Comparison of ENCODE assay signal across 9 cellular contexts in genomic region chr2:196399736-196400691, GRCh38.
DNase-seq lines count a peak whose midpoint lies in the region; ATAC-seq and TF ChIP-seq lines count a peak whose summit lies in the region.
"Had no signal": no experiment of that assay in that cellular context is flagged by ENCODE, and none has a peak within 500 bp of the region (broad histone marks: within the 10 kb centered on the region; RNA-seq: fewer than 3 reads in every experiment).

No MANE protein-coding gene starts in this region.

- H3K4me3 ChIP-seq in liver (ENCODE audit: low read depth in 1 of 3, low read length in 3 of 3) (no peak overlapping the region), psoas muscle (no peak overlapping the region)

- TF ChIP-seq RAD21 in liver (IDR thresholded peaks at IDR 0.05): no peak

- CTCF ChIA-PET in Calu3 (lab: Charles Lee): no interaction called here

- DNase-seq in Calu3 (peak; percentile 27), NCI-H460 (ENCODE audit: extremely low read depth, low read depth) (peak; percentile 93), cerebellar cortex (ENCODE audit: low spot score) (peak; percentile 19), psoas muscle (no peak), NCI-H128 (lab: John Stamatoyannopoulos, UW; ENCODE audit: unreplicated experiment) (no peak)
- no peak for DNase-seq in activated CD8-positive, alpha-beta memory T cell treated with anti-CD3 and anti-CD28 coated beads for 24 hours
- DNase-seq: small intestine had no signal

- ATAC-seq in psoas muscle: no peak
- ATAC-seq in GM21825 (IDR thresholded peaks at IDR 0.05; ENCODE audit: unreplicated experiment): no peak

- no peaks in the 10 kb centered on the region for H3K9me3 Mint-ChIP-seq in Calu3 (ENCODE audit: low read depth, unreplicated experiment)

- H3K4me3 Mint-ChIP-seq in Calu3 (ENCODE audit: low read depth, unreplicated experiment): peak overlapping the region; percentile 32

- H3K36me3 ChIP-seq in liver (ENCODE audit: control insufficient read depth in 4 of 4, insufficient read depth in 3 of 4, low read depth in 1 of 4, low read length in 3 of 4) (no peaks in the 10 kb centered on the region), psoas muscle (ENCODE audit: insufficient read depth in 1 of 2, low read depth in 1 of 2) (no peaks in the 10 kb centered on the region)

- H3K27ac ChIP-seq in liver (ENCODE audit: low read depth in 1 of 2, low read length in 2 of 2) (peak overlapping the region in 1 of 2 donors; percentile 12), psoas muscle (no peak overlapping the region)

- no peaks in the 10 kb centered on the region for H3K36me3 Mint-ChIP-seq in Calu3 (ENCODE audit: insufficient read depth, unreplicated experiment)

- H3K27ac Mint-ChIP-seq in Calu3 (ENCODE audit: unreplicated experiment): peak overlapping the region; percentile 96

- BruUV-seq in Calu3 (replicated peaks; lab: Mats Ljungman, UMichigan): no TSS peak

- intact Hi-C loops in Calu3 (cut with micrococcal nuclease; ENCODE audit: unreplicated experiment) (no loop called here), psoas muscle (cut with DNase I) (no loop called here)

- H3K4me1 ChIP-seq in liver (ENCODE audit: control insufficient read depth in 4 of 4, insufficient read depth in 4 of 4, low read length in 3 of 4) (no peaks in the 10 kb centered on the region), psoas muscle (peaks cover 5% of the 10 kb centered on the region)

- H3K4me1 Mint-ChIP-seq in Calu3 (ENCODE audit: low read depth, unreplicated experiment): peaks cover 20% of the 10 kb centered on the region

- WGBS in liver: 69% methylated on average over 5 of the region's 5 CpGs
- 25 to 32% (median 27%) methylated on average over 5 of the region's 5 CpGs for WGBS in psoas muscle, 3 donors

- no peaks in the 10 kb centered on the region for H3K9me3 ChIP-seq in liver (ENCODE audit: control insufficient read depth in 4 of 4, low read length in 3 of 4)
- H3K9me3 ChIP-seq in psoas muscle: no peaks in the 10 kb centered on the region

- H3K27me3 ChIP-seq in liver (ENCODE audit: control insufficient read depth in 4 of 4, insufficient read depth in 4 of 4, low read length in 3 of 4): no peaks in the 10 kb centered on the region
- no peaks in the 10 kb centered on the region for H3K27me3 ChIP-seq in psoas muscle (ENCODE audit: insufficient read depth in 3 of 3, low read length in 2 of 3)

- no peak overlapping the region for H3K9ac ChIP-seq in liver (ENCODE audit: low read depth in 1 of 2, low read length in 2 of 2)

- TF ChIP-seq CTCF in Calu3 (IDR thresholded peaks at IDR 0.05; ENCODE audit: unreplicated experiment): no peak
- TF ChIP-seq CTCF in liver (IDR thresholded peaks at IDR 0.05; ENCODE audit: low read depth, low read length, missing input control): no peak
- no peak for TF ChIP-seq CTCF in psoas muscle (IDR thresholded peaks at IDR 0.05)

- no peaks in the 10 kb centered on the region for H3K27me3 Mint-ChIP-seq in Calu3 (ENCODE audit: unreplicated experiment)

TF ChIP-seq in liver, 16 proteins besides CTCF, POLR2A, EP300 and RAD21:
- TF ChIP-seq, protein P1, sequence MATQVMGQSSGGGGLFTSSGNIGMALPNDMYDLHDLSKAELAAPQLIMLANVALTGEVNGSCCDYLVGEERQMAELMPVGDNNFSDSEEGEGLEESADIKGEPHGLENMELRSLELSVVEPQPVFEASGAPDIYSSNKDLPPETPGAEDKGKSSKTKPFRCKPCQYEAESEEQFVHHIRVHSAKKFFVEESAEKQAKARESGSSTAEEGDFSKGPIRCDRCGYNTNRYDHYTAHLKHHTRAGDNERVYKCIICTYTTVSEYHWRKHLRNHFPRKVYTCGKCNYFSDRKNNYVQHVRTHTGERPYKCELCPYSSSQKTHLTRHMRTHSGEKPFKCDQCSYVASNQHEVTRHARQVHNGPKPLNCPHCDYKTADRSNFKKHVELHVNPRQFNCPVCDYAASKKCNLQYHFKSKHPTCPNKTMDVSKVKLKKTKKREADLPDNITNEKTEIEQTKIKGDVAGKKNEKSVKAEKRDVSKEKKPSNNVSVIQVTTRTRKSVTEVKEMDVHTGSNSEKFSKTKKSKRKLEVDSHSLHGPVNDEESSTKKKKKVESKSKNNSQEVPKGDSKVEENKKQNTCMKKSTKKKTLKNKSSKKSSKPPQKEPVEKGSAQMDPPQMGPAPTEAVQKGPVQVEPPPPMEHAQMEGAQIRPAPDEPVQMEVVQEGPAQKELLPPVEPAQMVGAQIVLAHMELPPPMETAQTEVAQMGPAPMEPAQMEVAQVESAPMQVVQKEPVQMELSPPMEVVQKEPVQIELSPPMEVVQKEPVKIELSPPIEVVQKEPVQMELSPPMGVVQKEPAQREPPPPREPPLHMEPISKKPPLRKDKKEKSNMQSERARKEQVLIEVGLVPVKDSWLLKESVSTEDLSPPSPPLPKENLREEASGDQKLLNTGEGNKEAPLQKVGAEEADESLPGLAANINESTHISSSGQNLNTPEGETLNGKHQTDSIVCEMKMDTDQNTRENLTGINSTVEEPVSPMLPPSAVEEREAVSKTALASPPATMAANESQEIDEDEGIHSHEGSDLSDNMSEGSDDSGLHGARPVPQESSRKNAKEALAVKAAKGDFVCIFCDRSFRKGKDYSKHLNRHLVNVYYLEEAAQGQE (IDR thresholded peaks at IDR 0.05): no peak
- no peak for TF ChIP-seq HNF4A (conservative IDR thresholded peaks at IDR 0.05)
- no peak for TF ChIP-seq TAF1 (conservative IDR thresholded peaks at IDR 0.05)
- peak in 1 of 2 donors; percentile 21 for TF ChIP-seq JUND (IDR thresholded peaks at IDR 0.05)
- peak; percentile 62 for TF ChIP-seq NR2F2 (IDR thresholded peaks at IDR 0.05)
- TF ChIP-seq, protein P2, sequence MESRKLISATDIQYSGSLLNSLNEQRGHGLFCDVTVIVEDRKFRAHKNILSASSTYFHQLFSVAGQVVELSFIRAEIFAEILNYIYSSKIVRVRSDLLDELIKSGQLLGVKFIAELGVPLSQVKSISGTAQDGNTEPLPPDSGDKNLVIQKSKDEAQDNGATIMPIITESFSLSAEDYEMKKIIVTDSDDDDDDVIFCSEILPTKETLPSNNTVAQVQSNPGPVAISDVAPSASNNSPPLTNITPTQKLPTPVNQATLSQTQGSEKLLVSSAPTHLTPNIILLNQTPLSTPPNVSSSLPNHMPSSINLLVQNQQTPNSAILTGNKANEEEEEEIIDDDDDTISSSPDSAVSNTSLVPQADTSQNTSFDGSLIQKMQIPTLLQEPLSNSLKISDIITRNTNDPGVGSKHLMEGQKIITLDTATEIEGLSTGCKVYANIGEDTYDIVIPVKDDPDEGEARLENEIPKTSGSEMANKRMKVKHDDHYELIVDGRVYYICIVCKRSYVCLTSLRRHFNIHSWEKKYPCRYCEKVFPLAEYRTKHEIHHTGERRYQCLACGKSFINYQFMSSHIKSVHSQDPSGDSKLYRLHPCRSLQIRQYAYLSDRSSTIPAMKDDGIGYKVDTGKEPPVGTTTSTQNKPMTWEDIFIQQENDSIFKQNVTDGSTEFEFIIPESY (IDR thresholded peaks at IDR 0.05): peak; percentile 12
- no peak for TF ChIP-seq SP1 (IDR thresholded peaks at IDR 0.05)

Comparison
In these comparisons a context has a peak if more than half of its experiments do, and no peak if none do; other contexts are left out.
1. DNase-seq: peak in Calu3 (single experiment), NCI-H460 (single experiment) and cerebellar cortex (single experiment); none in psoas muscle (0 of 2), NCI-H128 (single experiment) and activated CD8-positive, alpha-beta memory T cell treated with anti-CD3 and anti-CD28 coated beads for 24 hours (single experiment).